ENCODE assay signal across 18 cellular contexts in genomic region chr14:90571149-90571548, GRCh38.
"Had no signal": no experiment of that assay in that cellular context is flagged by ENCODE, and none has a peak within 500 bp of the region (broad histone marks: within the 10 kb centered on the region; RNA-seq: fewer than 3 reads in every experiment).

No MANE protein-coding gene starts in this region.

- H3K27me3 Mint-ChIP-seq: activated CD4-positive, alpha-beta memory T cell treated with anti-CD3 and anti-CD28 coated beads for 36 hours; stimulated activated naive CD8-positive, alpha-beta T cell treated with anti-CD3 and anti-CD28 coated beads, Interleukin-15, amount 100 ng/mL, for 72 hours had no signal

- ATAC-seq: gastroesophageal sphincter; natural killer cell treated with Interleukin-12 subunit alpha and Interleukin-12 subunit beta and Interleukin-15 and Interleukin-18, amount 100 ng/mL, for 72 hours; right cardiac atrium; stimulated activated naive CD8-positive, alpha-beta T cell treated with anti-CD3 and anti-CD28 coated beads, Interleukin-15, amount 100 ng/mL, for 72 hours; T-helper 17 cell had no signal

- H3K4me1 Mint-ChIP-seq: stimulated activated naive CD8-positive, alpha-beta T cell treated with anti-CD3 and anti-CD28 coated beads, Interleukin-15, amount 100 ng/mL, for 72 hours had no signal

- H3K4me3 ChIP-seq: esophagus muscularis mucosa, gastroesophageal sphincter, ovary, tibial nerve, uterus had no signal

- H3K27ac ChIP-seq: ovary, tibial nerve, uterus had no signal

- DNase-seq: activated CD4-positive, alpha-beta memory T cell treated with anti-CD3 and anti-CD28 coated beads for 36 hours; activated CD4-positive, alpha-beta T cell treated with anti-CD3 and anti-CD28 coated beads for 48 hours; activated naive CD4-positive, alpha-beta T cell treated with anti-CD3 and anti-CD28 coated beads for 36 hours; activated T-cell treated with anti-CD3 and anti-CD28 coated beads, Interleukin-2, amount 50 U/mL, for 48 hours; amygdala; dermis blood vessel endothelial cell; effector memory CD4-positive, alpha-beta T cell; hypothalamus; ovary; right cardiac atrium; stimulated activated CD4-positive, alpha-beta T cell treated with anti-CD3 and anti-CD28 coated beads, Interleukin-12 subunit alpha, Interleukin-12 subunit beta, amount 100 ng/mL, for 4 hours; stimulated activated naive CD8-positive, alpha-beta T cell treated with anti-CD3 and anti-CD28 coated beads, Interleukin-15, amount 100 ng/mL, for 72 hours; T-helper 17 cell; uterus had no signal

- H3K36me3 Mint-ChIP-seq: activated CD4-positive, alpha-beta memory T cell treated with anti-CD3 and anti-CD28 coated beads for 36 hours; natural killer cell treated with Interleukin-12 subunit alpha and Interleukin-12 subunit beta and Interleukin-15 and Interleukin-18, amount 100 ng/mL, for 72 hours had no signal

- H3K27me3 ChIP-seq: esophagus muscularis mucosa, gastroesophageal sphincter, ovary, tibial nerve, uterus had no signal

- H3K4me1 ChIP-seq: uterus had no signal

- H3K27ac Mint-ChIP-seq: activated CD4-positive, alpha-beta memory T cell treated with anti-CD3 and anti-CD28 coated beads for 36 hours; activated naive CD4-positive, alpha-beta T cell treated with anti-CD3 and anti-CD28 coated beads for 36 hours; natural killer cell treated with Interleukin-12 subunit alpha and Interleukin-12 subunit beta and Interleukin-15 and Interleukin-18, amount 100 ng/mL, for 72 hours; T-helper 17 cell had no signal

- H3K36me3 ChIP-seq: ovary, uterus had no signal

- H3K4me3 Mint-ChIP-seq: activated CD4-positive, alpha-beta memory T cell treated with anti-CD3 and anti-CD28 coated beads for 36 hours; activated naive CD4-positive, alpha-beta T cell treated with anti-CD3 and anti-CD28 coated beads for 36 hours; natural killer cell treated with Interleukin-12 subunit alpha and Interleukin-12 subunit beta and Interleukin-15 and Interleukin-18, amount 100 ng/mL, for 72 hours; stimulated activated naive CD8-positive, alpha-beta T cell treated with anti-CD3 and anti-CD28 coated beads, Interleukin-15, amount 100 ng/mL, for 72 hours; T-helper 17 cell had no signal

- H3K9me3 ChIP-seq: esophagus muscularis mucosa, gastroesophageal sphincter, ovary, tibial nerve, uterus had no signal

- H3K9me3 Mint-ChIP-seq: activated CD4-positive, alpha-beta memory T cell treated with anti-CD3 and anti-CD28 coated beads for 36 hours; activated naive CD4-positive, alpha-beta T cell treated with anti-CD3 and anti-CD28 coated beads for 36 hours; natural killer cell treated with Interleukin-12 subunit alpha and Interleukin-12 subunit beta and Interleukin-15 and Interleukin-18, amount 100 ng/mL, for 72 hours; stimulated activated naive CD8-positive, alpha-beta T cell treated with anti-CD3 and anti-CD28 coated beads, Interleukin-15, amount 100 ng/mL, for 72 hours had no signal
